Comparison of ENCODE assay signal across 11 cellular contexts in genomic region chr7:134779741-134780065, GRCh38. TPM values are rescaled to one million over a fixed set of nuclear protein-coding genes. Genes with fewer than 3 reads are reported as not detected.
DNase-seq lines count a peak whose midpoint lies in the region; ATAC-seq and TF ChIP-seq lines count a peak whose summit lies in the region.
"Had no signal": no experiment of that assay in that cellular context is flagged by ENCODE, and none has a peak within 500 bp of the region (broad histone marks: within the 10 kb centered on the region; RNA-seq: fewer than 3 reads in every experiment).

No MANE protein-coding gene starts in this region.

- POLR2A ChIA-PET in WTC11 (lab: Charles Lee) = interaction anchor here (0.6 kb wide), 1 partner anchor 62 kb away, joined by 3 read pairs; no protein-coding TSS in a partner anchor
- POLR2A ChIA-PET in OCI-LY7 (lab: Charles Lee) = no interaction called here

- H3K9me3 ChIP-seq in osteoblast (ENCODE audit: low read depth, low read length) (no peaks in the 10 kb centered on the region), OCI-LY7 (ENCODE audit: low read length) (no peaks in the 10 kb centered on the region)

- no peaks in the 10 kb centered on the region for H3K27me3 Mint-ChIP-seq in WTC11 (ENCODE audit: low read depth)

- peaks cover 51% of the 10 kb centered on the region for H3K79me2 ChIP-seq in ACC112 (ENCODE audit: control insufficient read depth, insufficient read depth, low read length, unreplicated experiment)
- H3K79me2 ChIP-seq in osteoblast (ENCODE audit: insufficient read depth, low read length) = peaks cover 52% of the 10 kb centered on the region
- no peaks in the 10 kb centered on the region for H3K79me2 ChIP-seq in OCI-LY7 (ENCODE audit: insufficient read depth, low read depth, low read length)

- H3K36me3 ChIP-seq in ACC112 (ENCODE audit: insufficient read depth, low read length) = peaks cover 5% of the 10 kb centered on the region; the same call in 1 of the 2 replicates
- H3K36me3 ChIP-seq in osteoblast (ENCODE audit: insufficient read depth, low read length) = peaks cover 36% of the 10 kb centered on the region
- no peaks in the 10 kb centered on the region for H3K36me3 ChIP-seq in OCI-LY7 (ENCODE audit: insufficient read depth, low read length)

- ATAC-seq in WTC11 (peak; percentile 8), left cardiac atrium (peak; percentile 8 to 15), GM18873 (IDR thresholded peaks at IDR 0.05; ENCODE audit: low FRiP score, unreplicated experiment) (no peak), HG03378 (IDR thresholded peaks at IDR 0.05; ENCODE audit: unreplicated experiment) (no peak)
- ATAC-seq: naive thymus-derived CD4-positive, alpha-beta T cell had no signal

- peaks cover 39% of the 10 kb centered on the region for H3K4me1 ChIP-seq in ACC112 (ENCODE audit: control insufficient read depth, insufficient read depth, low read length, unreplicated experiment)
- H3K4me1 ChIP-seq in osteoblast (ENCODE audit: insufficient read depth, low read length) = peaks cover 50% of the 10 kb centered on the region
- peaks cover 8% of the 10 kb centered on the region for H3K4me1 ChIP-seq in OCI-LY7 (ENCODE audit: insufficient read depth, low read length, poor library complexity, severe bottlenecking)

- H3K27me3 ChIP-seq in ACC112 (ENCODE audit: insufficient read depth, low read length) (no peaks in the 10 kb centered on the region), osteoblast (ENCODE audit: insufficient read depth, low read length) (no peaks in the 10 kb centered on the region)

- intact Hi-C loops in left cardiac atrium (cut with DNase I) = loop anchor here in 1 of 2 donors (5.0 kb wide), 1 partner anchor 158 kb away; no protein-coding TSS in a partner anchor
- intact Hi-C loops in OCI-LY7 (cut with micrococcal nuclease; ENCODE audit: unreplicated experiment) = no loop called here

- H3K27ac ChIP-seq in ACC112 (ENCODE audit: low read depth, low read length) (peak overlapping the region; percentile 90), osteoblast (ENCODE audit: low read depth, low read length) (peak overlapping the region; percentile 94), OCI-LY7 (ENCODE audit: low read depth, low read length, poor library complexity, severe bottlenecking) (no peak overlapping the region)

- CTCF ChIA-PET in WTC11 (lab: Charles Lee) = interaction anchor here (1.2 kb wide), 1 partner anchor 89 kb away, joined by 3 read pairs; no protein-coding TSS in a partner anchor
- CTCF ChIA-PET in OCI-LY7 (lab: Charles Lee; ENCODE audit: unreplicated experiment) = no interaction called here

- H3K9me2 ChIP-seq in OCI-LY7 (ENCODE audit: insufficient read depth, low read length) = no peaks in the 10 kb centered on the region

- H2AFZ ChIP-seq in ACC112 (ENCODE audit: low read length, unreplicated experiment) (no peak overlapping the region), osteoblast (ENCODE audit: low read length) (no peak overlapping the region), OCI-LY7 (ENCODE audit: low read length) (no peak overlapping the region)

- H3K36me3 Mint-ChIP-seq in WTC11 = no peaks in the 10 kb centered on the region; the same call in 1 of the 2 replicates
- H3K36me3 Mint-ChIP-seq: CD14-positive monocyte had no signal

- H3K9me3 Mint-ChIP-seq in WTC11 = no peaks in the 10 kb centered on the region
- H3K9me3 Mint-ChIP-seq: CD14-positive monocyte; naive thymus-derived CD4-positive, alpha-beta T cell had no signal

- peak overlapping the region; percentile 90 for H3K4me2 ChIP-seq in osteoblast (ENCODE audit: insufficient read depth, low read length)
- no peak overlapping the region for H3K4me2 ChIP-seq in OCI-LY7 (ENCODE audit: low read length)

- DNase-seq in WTC11 (ENCODE audit: low spot score) = no peak
- DNase-seq in left cardiac atrium = no peak
- peak; percentile 68 for DNase-seq in osteoblast (ENCODE audit: insufficient read length, low spot score, missing footprints)
- DNase-seq in OCI-LY7 (ENCODE audit: low spot score) = no peak
- DNase-seq in amygdala (lab: John Stamatoyannopoulos, UW) = no peak
- DNase-seq: naive thymus-derived CD4-positive, alpha-beta T cell; NCI-H2081 treated with DMSO at 0.1 percent for 48 hours had no signal

- TF ChIP-seq CTCF in WTC11 (IDR thresholded peaks at IDR 0.05) (no peak), osteoblast (IDR thresholded peaks at IDR 0.05; ENCODE audit: extremely low read depth, low read depth, low read length) (no peak), OCI-LY7 (conservative IDR thresholded peaks at IDR 0.05; ENCODE audit: low read length) (no peak)

- BruUV-seq in OCI-LY7 (replicated peaks; lab: Mats Ljungman, UMichigan) = no TSS peak

- peak overlapping the region; percentile 98 for H3K27ac Mint-ChIP-seq in WTC11
- H3K27ac Mint-ChIP-seq: CD14-positive monocyte had no signal

- H3K4me3 ChIP-seq in ACC112 (ENCODE audit: low read depth, low read length) = peak overlapping the region; percentile 85
- H3K4me3 ChIP-seq in osteoblast (ENCODE audit: insufficient read depth, low read length) = peak overlapping the region; percentile 80
- no peak overlapping the region for H3K4me3 ChIP-seq in OCI-LY7 (ENCODE audit: low read depth, low read length, poor library complexity, severe bottlenecking)

- peaks cover 21% of the 10 kb centered on the region for H3K4me1 Mint-ChIP-seq in WTC11
- H3K4me1 Mint-ChIP-seq: CD14-positive monocyte had no signal

- H3K4me3 Mint-ChIP-seq in WTC11 = peak overlapping the region; percentile 88
- H3K4me3 Mint-ChIP-seq: CD14-positive monocyte; naive thymus-derived CD4-positive, alpha-beta T cell had no signal

- H4K20me1 ChIP-seq in osteoblast (ENCODE audit: insufficient read depth, low read length) = peaks cover 39% of the 10 kb centered on the region
- no peaks in the 10 kb centered on the region for H4K20me1 ChIP-seq in OCI-LY7 (ENCODE audit: insufficient read depth, low read length)

TF ChIP-seq in WTC11, 78 proteins besides CTCF, POLR2A, EP300 and RAD21:
- TF ChIP-seq ETV6 (CRISPR knock-in tag; IDR thresholded peaks at IDR 0.05) (peak; percentile 5; the same call in 1 of the 2 replicates), ZNF232 (CRISPR knock-in tag; IDR thresholded peaks at IDR 0.05) (no peak), MYBL2 (CRISPR knock-in tag; IDR thresholded peaks at IDR 0.05) (no peak)

RNA-seq across cellular contexts. Expression of gene CALD1, which starts 0.3 kb away (rescaled TPM):
- 120 to 147 TPM (median 127 TPM) in 3 replicates for total RNA-seq in WTC11 (2021)
- 100 to 1,000 TPM; 181 to 194 TPM for total RNA-seq in left cardiac atrium
- total RNA-seq in osteoblast = 1,075 and 1,123 TPM in 2 replicates
- total RNA-seq in OCI-LY7 (2014; rRNA removed; shearing (Covaris generic)) = 0.25 TPM in 1 of 2 replicates, not detected in the other
- 0.49 TPM in 1 of 2 replicates, not detected in the other for total RNA-seq in OCI-LY7 (2022)

Comparison
In these comparisons a context has a peak if more than half of its experiments do, and no peak if none do; other contexts are left out.
1. ATAC-seq: peak in WTC11 (single experiment) and left cardiac atrium (2 of 2); none in GM18873 (single experiment) and HG03378 (single experiment).
2. RNA of gene CALD1, which starts 0.3 kb away (total RNA-seq): 1,075 to 1,123 TPM in osteoblast, 181 to 194 TPM in left cardiac atrium and 120 to 147 TPM in WTC11; 0.25 to 0.49 TPM in OCI-LY7; every median in the first group is over 10 times any median in the second.